8 cellular contexts compared by ENCODE assay signal in the genomic region with DNA sequence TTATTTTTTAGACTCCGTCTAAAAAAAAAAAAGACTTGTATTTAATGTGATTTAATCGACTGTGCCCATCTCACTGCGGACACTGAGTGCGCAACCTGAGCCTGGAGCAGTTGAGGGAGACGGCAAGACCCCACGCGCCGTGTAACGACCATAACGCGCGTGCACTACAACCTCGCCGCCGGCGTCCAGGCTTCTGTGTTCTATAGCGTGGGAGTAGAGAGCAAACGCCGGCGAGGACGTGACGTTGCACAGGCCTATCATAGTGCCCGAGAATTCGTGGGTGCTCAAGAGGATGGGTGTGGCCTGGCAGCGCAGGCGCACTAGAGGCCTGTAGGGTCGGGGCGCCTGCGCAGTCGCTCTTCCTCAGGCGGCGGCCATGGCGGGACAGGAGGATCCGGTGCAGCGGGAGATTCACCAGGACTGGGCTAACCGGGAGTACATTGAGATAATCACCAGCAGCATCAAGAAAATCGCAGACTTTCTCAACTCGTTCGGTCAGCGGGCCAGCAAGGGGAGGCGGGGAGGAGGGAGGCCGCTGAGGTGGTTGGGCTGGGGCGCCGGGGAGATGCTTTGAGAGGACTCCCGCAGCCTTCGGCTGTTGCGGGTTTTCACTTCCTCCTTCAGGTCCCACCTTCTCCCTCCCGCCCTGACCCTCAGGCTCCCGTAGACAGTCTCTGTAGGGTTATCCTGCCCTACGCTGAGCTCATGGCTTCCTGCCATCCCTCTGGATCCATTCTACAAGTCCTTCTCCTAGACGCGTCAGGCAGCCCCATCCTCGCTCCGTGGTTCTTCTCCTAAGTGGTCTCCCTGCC. TPM values are rescaled to one million over a fixed set of nuclear protein-coding genes. Genes with fewer than 3 reads are reported as not detected.
DNase-seq lines count a peak whose midpoint lies in the region; ATAC-seq, FAIRE-seq and TF ChIP-seq lines count a peak whose summit lies in the region.

A gene (plus strand): TSS at position 350 of the 812 bp plus-strand sequence. CDS start 27 bp downstream, at position 377.

- FAIRE-seq in kidney (lab: Jason Lieb, UNC): no peak

- no peaks in the 10 kb centered on the region for H3K9me3 ChIP-seq in kidney (ENCODE audit: control insufficient read depth in 1 of 2, low read length in 2 of 2)

- H3K27ac ChIP-seq in kidney (ENCODE audit: low read depth in 2 of 2, low read length in 2 of 2): peak within 1 kb of the TSS; percentile 30 to 69

- DNase-seq in AG20443 (ENCODE audit: low spot score) (peak; percentile 100), NCI-H510A (lab: John Stamatoyannopoulos, UW) (peak; percentile 66), cerebellum (ENCODE audit: low spot score) (peak; percentile 98), kidney (peak; percentile 97)
- DNase-seq in activated CD4-positive, alpha-beta T cell treated with anti-CD3 and anti-CD28 coated beads for 1 hour: peak; percentile 91
- peak; percentile 97 for DNase-seq in stimulated activated CD4-positive, alpha-beta T cell treated with anti-CD3 and anti-CD28 coated beads, Interleukin-15, amount 100 ng/mL, for 24 hours

- H3K4me3 ChIP-seq in kidney (ENCODE audit: low read length in 2 of 2): peak within 1 kb of the TSS; percentile 96 to 99

- peak; percentile 98 for TF ChIP-seq POLR2A in GM19099 (IDR thresholded peaks at IDR 0.05; ENCODE audit: extremely low read depth, insufficient read length, low read depth)

- peak within 1 kb of the TSS; percentile 95 to 96 for H3K9ac ChIP-seq in kidney (ENCODE audit: low read length in 2 of 2)

- H3K36me3 ChIP-seq in kidney (ENCODE audit: control insufficient read depth in 1 of 2, insufficient read depth in 2 of 2, low read length in 2 of 2): peaks cover 0 to 2% of the 10 kb centered on the region in 2 donors

- H3K4me1 ChIP-seq in kidney (ENCODE audit: control insufficient read depth in 1 of 2, insufficient read depth in 1 of 2, low read depth in 1 of 2, low read length in 2 of 2): peaks cover 10% of the 10 kb centered on the region in 2 donors

- peak; percentile 14 for TF ChIP-seq CTCF in kidney (IDR thresholded peaks at IDR 0.05; ENCODE audit: borderline replicate concordance, extremely low read depth, insufficient read depth)

- peak; percentile 95 for ATAC-seq in HG03432 (IDR thresholded peaks at IDR 0.05; ENCODE audit: unreplicated experiment)

- intact Hi-C loops in kidney (cut with DNase I): no loop called here

RNA-seq across cellular contexts. Expression of the gene that starts here (rescaled TPM):
- total RNA-seq in cerebellum (61.2 TPM), kidney (130 TPM)
- polyA plus RNA-seq in kidney (ENCODE audit: insufficient read depth, low read depth, low replicate concordance): 308 TPM

Comparison
In these comparisons a context has a peak if more than half of its experiments do, and no peak if none do; other contexts are left out.
1. Peak in every context shown above with its lines: DNase-seq, ATAC-seq, H3K4me3 ChIP-seq and H3K27ac ChIP-seq.